In the genomic region with DNA sequence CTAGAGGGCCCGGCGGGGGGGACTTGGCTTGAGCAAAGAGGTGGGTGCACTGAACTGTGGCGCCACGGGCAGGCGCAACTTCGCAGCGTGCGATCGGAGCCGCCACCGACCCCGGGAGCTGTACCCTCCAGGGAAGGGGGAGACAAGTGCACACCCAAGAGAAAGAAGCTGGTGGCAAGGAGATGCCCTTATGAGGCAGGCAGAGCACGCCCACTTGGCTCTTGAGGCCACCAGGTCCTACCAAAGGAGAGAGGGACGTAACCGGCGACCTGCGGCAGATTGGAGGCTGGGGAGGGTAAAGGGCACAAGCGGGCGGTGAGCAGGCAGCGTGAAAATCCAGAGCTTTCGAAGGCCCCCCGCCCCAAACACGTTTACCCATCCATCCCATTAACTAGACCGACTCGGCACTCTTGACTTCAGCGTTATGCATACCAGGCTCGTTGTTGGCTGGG, we compare ENCODE assay signal across 8 cellular contexts. TPM values are rescaled to one million over a fixed set of nuclear protein-coding genes. Genes with fewer than 3 reads are reported as not detected.
A peak's percentile ranks its signal among the peaks of the same experiment; 100 is the strongest.
DNase-seq lines count a peak whose midpoint lies in the region; ATAC-seq and TF ChIP-seq lines count a peak whose summit lies in the region.

No MANE protein-coding gene starts in this region.

- H3K27ac ChIP-seq in effector memory CD4-positive, alpha-beta T cell (ENCODE audit: insufficient read depth, low read length, poor library complexity, severe bottlenecking), result no peak overlapping the region
- no peak overlapping the region for H3K27ac ChIP-seq in psoas muscle

- H3K27ac Mint-ChIP-seq in activated CD8-positive, alpha-beta memory T cell treated with anti-CD3 and anti-CD28 coated beads, Interleukin-2, amount 10 ng/mL, durations not matched to agents 7 days and 5 days, result peak overlapping the region; percentile 14

- 2% methylated on average over 26 to 27 of the region's 27 CpGs for WGBS in psoas muscle, 3 donors

- peaks cover 3% of the 10 kb centered on the region for H3K36me3 Mint-ChIP-seq in activated CD8-positive, alpha-beta memory T cell treated with anti-CD3 and anti-CD28 coated beads, Interleukin-2, amount 10 ng/mL, durations not matched to agents 7 days and 5 days

- peaks cover 97% of the 10 kb centered on the region for H3K27me3 ChIP-seq in effector memory CD4-positive, alpha-beta T cell (replicated peaks; ENCODE audit: control insufficient read depth, insufficient read depth, low read length, poor library complexity, severe bottlenecking)
- peaks cover 0 to 100% (median 79%) of the 10 kb centered on the region in 3 donors for H3K27me3 ChIP-seq in psoas muscle (ENCODE audit: insufficient read depth in 3 of 3, low read length in 2 of 3)

- H3K4me3 Mint-ChIP-seq in activated CD8-positive, alpha-beta memory T cell treated with anti-CD3 and anti-CD28 coated beads, Interleukin-2, amount 10 ng/mL, durations not matched to agents 7 days and 5 days, result peak overlapping the region; percentile 67

- H3K27me3 Mint-ChIP-seq in activated CD8-positive, alpha-beta memory T cell treated with anti-CD3 and anti-CD28 coated beads, Interleukin-2, amount 10 ng/mL, durations not matched to agents 7 days and 5 days, result peaks cover 85% of the 10 kb centered on the region

- no peaks in the 10 kb centered on the region for H3K9me3 Mint-ChIP-seq in activated CD8-positive, alpha-beta memory T cell treated with anti-CD3 and anti-CD28 coated beads, Interleukin-2, amount 10 ng/mL, durations not matched to agents 7 days and 5 days (ENCODE audit: low read depth)

- H3K4me1 Mint-ChIP-seq in activated CD8-positive, alpha-beta memory T cell treated with anti-CD3 and anti-CD28 coated beads, Interleukin-2, amount 10 ng/mL, durations not matched to agents 7 days and 5 days, result peaks cover 56% of the 10 kb centered on the region

- peak overlapping the region; percentile 48 for H3K4me3 ChIP-seq in effector memory CD4-positive, alpha-beta T cell (ENCODE audit: insufficient read depth, low read depth, low read length, poor library complexity, severe bottlenecking)
- peak overlapping the region; percentile 69 for H3K4me3 ChIP-seq in psoas muscle

- intact Hi-C loops in psoas muscle (cut with DNase I) (loop anchor here (5.0 to 10.0 kb wide), 5 partner anchors 99 to 507 kb away; a partner anchor contains a TSS), posterior cingulate gyrus (cut with DNase I) (loop anchor here (5.0 kb wide), 1 partner anchor 289 kb away; no protein-coding TSS in a partner anchor)

- no peak for DNase-seq in activated CD8-positive, alpha-beta memory T cell treated with anti-CD3 and anti-CD28 coated beads, Interleukin-2, amount 10 ng/mL, durations not matched to agents 7 days and 5 days
- DNase-seq in activated CD8-positive, alpha-beta memory T cell treated with anti-CD3 and anti-CD28 coated beads, Interleukin-2, amount 50 U/mL, for 4 hours, result no peak
- DNase-seq in NCI-H69 (lab: John Stamatoyannopoulos, UW), result peak; percentile 76
- no peak for DNase-seq in effector memory CD4-positive, alpha-beta T cell
- no peak for DNase-seq in psoas muscle
- no peak for DNase-seq in RPMI8226
- DNase-seq in posterior cingulate gyrus, result no peak

- no peaks in the 10 kb centered on the region for H3K36me3 ChIP-seq in effector memory CD4-positive, alpha-beta T cell (ENCODE audit: control insufficient read depth, insufficient read depth, low read length)
- H3K36me3 ChIP-seq in psoas muscle (ENCODE audit: insufficient read depth in 1 of 2, low read depth in 1 of 2), result no peaks in the 10 kb centered on the region

- H3K9me3 ChIP-seq in effector memory CD4-positive, alpha-beta T cell (ENCODE audit: control insufficient read depth, low read length), result no peaks in the 10 kb centered on the region
- H3K9me3 ChIP-seq in psoas muscle, result no peaks in the 10 kb centered on the region

- TF ChIP-seq CTCF in psoas muscle (IDR thresholded peaks at IDR 0.05), result no peak

- peaks cover 75% of the 10 kb centered on the region for H3K4me1 ChIP-seq in effector memory CD4-positive, alpha-beta T cell (ENCODE audit: control insufficient read depth, insufficient read depth, low read length, poor library complexity, severe bottlenecking)
- peaks cover 61% of the 10 kb centered on the region for H3K4me1 ChIP-seq in psoas muscle

- CTCF ChIA-PET in activated CD8-positive, alpha-beta memory T cell treated with anti-CD3 and anti-CD28 coated beads, Interleukin-2, amount 10 ng/mL, durations not matched to agents 7 days and 5 days (lab: Charles Lee), result interaction anchor here (1.3 to 7.8 kb wide), 8 partner anchors 9 to 399 kb away, joined by 5 to 142 read pairs (median 10); a partner anchor contains a TSS

- ATAC-seq in activated CD8-positive, alpha-beta memory T cell treated with anti-CD3 and anti-CD28 coated beads, Interleukin-2, amount 10 ng/mL, durations not matched to agents 7 days and 5 days, result no peak
- ATAC-seq in psoas muscle (peak in 1 of 4 donors; percentile 5), HG03175 (IDR thresholded peaks at IDR 0.05; ENCODE audit: unreplicated experiment) (no peak)

RNA-seq across cellular contexts. Expression of a gene that starts 1.0 kb away (rescaled TPM):
- under 1 TPM in 1 of 2 experiments, not detected in 1; 0.12 TPM for total RNA-seq in activated CD8-positive, alpha-beta memory T cell treated with anti-CD3 and anti-CD28 coated beads, Interleukin-2, amount 10 ng/mL, durations not matched to agents 7 days and 5 days
- total RNA-seq in psoas muscle, result not detected
- polyA plus RNA-seq in psoas muscle, result not detected

RNA-seq across cellular contexts. Expression of a gene that starts 16.4 kb away (rescaled TPM):
- not detected for total RNA-seq in activated CD8-positive, alpha-beta memory T cell treated with anti-CD3 and anti-CD28 coated beads, Interleukin-2, amount 10 ng/mL, durations not matched to agents 7 days and 5 days
- total RNA-seq in psoas muscle, result under 1 TPM in 2 of 4 donors, not detected in 2; 0.17 to 0.28 TPM
- polyA plus RNA-seq in psoas muscle, result under 1 TPM; 0.03 to 0.15 (median 0.04) TPM
